Comparison of ENCODE assay signal across 8 cellular contexts in the genomic region with DNA sequence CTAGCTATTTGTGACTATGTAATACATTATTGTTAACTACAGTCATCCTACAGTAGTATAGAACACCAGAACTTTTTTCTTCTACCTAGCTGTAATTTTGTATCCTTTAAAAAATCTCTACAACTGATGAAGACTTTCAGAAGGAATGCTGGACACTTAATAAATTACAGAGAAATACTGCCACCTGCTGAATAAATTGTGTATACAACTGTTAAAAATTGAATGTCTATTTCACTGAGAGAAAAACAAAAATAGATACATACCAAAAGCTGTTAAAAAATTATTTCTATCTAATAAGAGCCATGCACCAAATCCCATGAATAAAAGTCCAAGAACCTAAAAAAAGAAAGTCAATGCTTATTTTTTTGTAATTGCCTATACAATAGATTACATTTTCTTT. TPM values are rescaled to one million over a fixed set of nuclear protein-coding genes. Genes with fewer than 3 reads are reported as not detected.
DNase-seq lines count a peak whose midpoint lies in the region; ATAC-seq and TF ChIP-seq lines count a peak whose summit lies in the region.

No MANE protein-coding gene starts in this region.

- H3K27me3 ChIP-seq in left ventricle myocardium inferior (ENCODE audit: low read depth) (peaks cover 4% of the 10 kb centered on the region), lung (ENCODE audit: control insufficient read depth, insufficient read depth) (no peaks in the 10 kb centered on the region)

- H3K27ac ChIP-seq in left ventricle myocardium inferior (replicated peaks): no peak overlapping the region
- H3K27ac ChIP-seq in lung (ENCODE audit: low read depth in 1 of 2, low read length in 1 of 2): no peak overlapping the region

- H3K4me3 ChIP-seq in left ventricle myocardium inferior: no peak overlapping the region
- H3K4me3 ChIP-seq in astrocyte of the cerebellum (ENCODE audit: low read depth, low read length): no peak overlapping the region
- no peak overlapping the region for H3K4me3 ChIP-seq in lung

- TF ChIP-seq CTCF in left ventricle myocardium inferior (IDR thresholded peaks at IDR 0.05; ENCODE audit: borderline replicate concordance): peak; percentile 66
- no peak for TF ChIP-seq CTCF in astrocyte of the cerebellum (IDR thresholded peaks at IDR 0.05; ENCODE audit: low read depth, low read length, missing control alignments)
- TF ChIP-seq CTCF in lung (IDR thresholded peaks at IDR 0.05; ENCODE audit: control extremely low read depth, extremely low read depth): peak; percentile 1

- H3K36me3 ChIP-seq in left ventricle myocardium inferior: no peaks in the 10 kb centered on the region
- no peaks in the 10 kb centered on the region for H3K36me3 ChIP-seq in lung (ENCODE audit: control insufficient read depth in 2 of 2, insufficient read depth in 2 of 2, low read length in 2 of 2)

- in situ Hi-C loops in astrocyte of the cerebellum (cut with HindIII; ENCODE audit: low sequenced_read_pairs): no loop called here

- DNase-seq in left ventricle myocardium inferior (no peak), left cardiac atrium (no peak), NCI-H2029 treated with DMSO at 0.1 percent for 48 hours (lab: John Stamatoyannopoulos, UW) (peak; percentile 22), astrocyte of the cerebellum (ENCODE audit: low read depth) (peak; percentile 9), lung (ENCODE audit: low spot score) (no peak)

- H3K9me3 ChIP-seq in left ventricle myocardium inferior (replicated peaks): no peaks in the 10 kb centered on the region
- no peaks in the 10 kb centered on the region for H3K9me3 ChIP-seq in lung (ENCODE audit: control insufficient read depth in 2 of 2, insufficient read depth in 1 of 2, low read length in 1 of 2)

- no peaks in the 10 kb centered on the region for H3K4me1 ChIP-seq in left ventricle myocardium inferior
- no peaks in the 10 kb centered on the region for H3K4me1 ChIP-seq in lung (ENCODE audit: control insufficient read depth in 2 of 2, insufficient read depth in 2 of 2, low read length in 2 of 2)

- intact Hi-C loops in left ventricle myocardium inferior (cut with micrococcal nuclease) (loop anchor here (5.0 kb wide), 1 partner anchor 147 kb away; no protein-coding TSS in a partner anchor), left cardiac atrium (cut with DNase I) (loop anchor here (2.0 to 10.0 kb wide), 2 partner anchors 155 kb away; no protein-coding TSS in a partner anchor)

- no peak for ATAC-seq in left cardiac atrium
- ATAC-seq in lung (ENCODE audit: insufficient read depth, low FRiP score): no peak
- ATAC-seq in HG02623 (IDR thresholded peaks at IDR 0.05; ENCODE audit: unreplicated experiment): no peak
- ATAC-seq in GM19023 (IDR thresholded peaks at IDR 0.05; ENCODE audit: unreplicated experiment): no peak
- ATAC-seq in GM21447 (IDR thresholded peaks at IDR 0.05; ENCODE audit: unreplicated experiment): no peak

RNA-seq across cellular contexts. Expression of a gene that starts 6.6 kb away (rescaled TPM):
- total RNA-seq in left ventricle myocardium inferior (0.33 TPM), left cardiac atrium (not detected), lung (10 to 100 TPM; 13.7 to 17.1 TPM)
- 10 to 100 TPM; 10.5 to 21.5 TPM for polyA plus RNA-seq in lung

RNA-seq across cellular contexts. Expression of a gene that starts 6.7 kb away (rescaled TPM):
- 0.22 TPM for total RNA-seq in left ventricle myocardium inferior
- total RNA-seq in left cardiac atrium: under 1 TPM; 0.21 to 0.29 TPM
- 10 to 100 TPM; 19.4 to 33.2 TPM for total RNA-seq in lung
- polyA plus RNA-seq in lung: 1 to 10 TPM; 3.4 to 4.6 TPM

Comparison
In these comparisons a context has a peak if more than half of its experiments do, and no peak if none do; other contexts are left out.
1. DNase-seq: peak in NCI-H2029 treated with DMSO at 0.1 percent for 48 hours (single experiment) and astrocyte of the cerebellum (single experiment); none in left ventricle myocardium inferior (single experiment), left cardiac atrium (single experiment) and lung (single experiment).
2. RNA of a gene that starts 6.6 kb away (total RNA-seq): 13.7 to 17.1 TPM in lung; 0.33 TPM in left ventricle myocardium inferior (single experiment) and not detected in left cardiac atrium; every median in the first group is over 10 times any median in the second.
3. RNA of a gene that starts 6.7 kb away (total RNA-seq): 19.4 to 33.2 TPM in lung; 0.21 to 0.29 TPM in left cardiac atrium and 0.22 TPM in left ventricle myocardium inferior (single experiment); every median in the first group is over 10 times any median in the second.